ENCODE assay signal across 23 cellular contexts in the genomic region with DNA sequence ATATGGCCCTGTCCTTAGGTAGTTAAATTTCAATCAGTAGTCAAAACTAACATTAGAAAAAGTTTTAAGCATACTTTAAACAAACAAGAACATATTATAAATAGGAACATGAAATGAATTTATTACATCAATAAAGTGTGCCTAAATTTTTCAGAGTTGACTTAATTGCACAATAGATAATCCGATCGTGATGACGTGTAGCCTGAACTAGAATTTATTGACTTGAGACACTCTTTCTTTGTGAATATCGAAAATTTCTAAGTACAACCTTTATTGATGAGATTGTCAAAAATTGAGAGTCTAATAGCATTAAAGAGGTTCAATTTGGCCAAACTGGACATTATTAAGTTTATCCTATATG. TPM values are rescaled to one million over a fixed set of nuclear protein-coding genes. Genes with fewer than 3 reads are reported as not detected.
DNase-seq lines count a peak whose midpoint lies in the region; ATAC-seq and TF ChIP-seq lines count a peak whose summit lies in the region.
"Had no signal": no experiment of that assay in that cellular context is flagged by ENCODE, and none has a peak within 500 bp of the region (broad histone marks: within the 10 kb centered on the region; RNA-seq: fewer than 3 reads in every experiment).

No MANE protein-coding gene starts in this region.

- no peak overlapping the region for H3K4me3 Mint-ChIP-seq in HFFc6
- no peak overlapping the region for H3K4me3 Mint-ChIP-seq in mesothelial cell of epicardium
- no peak overlapping the region for H3K4me3 Mint-ChIP-seq in natural killer cell
- H3K4me3 Mint-ChIP-seq: activated naive CD4-positive, alpha-beta T cell treated with anti-CD3 and anti-CD28 coated beads, Interleukin-2, amount 10 ng/mL, durations not matched to agents 7 days and 5 days; activated T-cell treated with anti-CD3 and anti-CD28 coated beads, Interleukin-2, amount 50 U/mL, for 24 hours had no signal

- H3K27ac ChIP-seq in brain microvascular endothelial cell = peak overlapping the region; percentile 100
- peak overlapping the region; percentile 87 for H3K27ac ChIP-seq in stomach smooth muscle (ENCODE audit: low read length)
- H3K27ac ChIP-seq in RWPE1 = no peak overlapping the region
- H3K27ac ChIP-seq: KMS-11, right lobe of liver, WERI-Rb-1 had no signal

- H3K4me3 ChIP-seq in brain microvascular endothelial cell (ENCODE audit: low read depth, low read length) = no peak overlapping the region
- no peak overlapping the region for H3K4me3 ChIP-seq in stomach smooth muscle (ENCODE audit: low read length in 2 of 2)
- H3K4me3 ChIP-seq: body of pancreas, right lobe of liver had no signal

- H3K27me3 Mint-ChIP-seq in HFFc6 (ENCODE audit: insufficient read depth) = peaks cover 17% of the 10 kb centered on the region
- no peaks in the 10 kb centered on the region for H3K27me3 Mint-ChIP-seq in mesothelial cell of epicardium (ENCODE audit: low read depth)
- peaks cover 13 to 16% of the 10 kb centered on the region in 2 donors for H3K27me3 Mint-ChIP-seq in natural killer cell (ENCODE audit: low read depth in 2 of 2)
- H3K27me3 Mint-ChIP-seq: activated naive CD4-positive, alpha-beta T cell treated with anti-CD3 and anti-CD28 coated beads, Interleukin-2, amount 10 ng/mL, durations not matched to agents 7 days and 5 days; activated T-cell treated with anti-CD3 and anti-CD28 coated beads, Interleukin-2, amount 50 U/mL, for 24 hours had no signal

- no peak for DNase-seq in HFFc6
- no peak for DNase-seq in brain microvascular endothelial cell
- DNase-seq in mesothelial cell of epicardium (ENCODE audit: low spot score in 2 of 2, unreplicated experiment in 2 of 2) = no peak
- no peak for DNase-seq in RWPE1 (ENCODE audit: low spot score)
- DNase-seq in natural killer cell = no peak
- DNase-seq: activated CD4-positive, alpha-beta T cell treated with anti-CD3 and anti-CD28 coated beads, Interleukin-2, amount 50 U/mL, for 48 hours; activated naive CD4-positive, alpha-beta T cell treated with anti-CD3 and anti-CD28 coated beads, Interleukin-2, amount 10 ng/mL, durations not matched to agents 7 days and 5 days; activated T-cell treated with anti-CD3 and anti-CD28 coated beads, Interleukin-2, amount 50 U/mL, for 24 hours; AML-193; body of pancreas; EL; HCEC 1CT; kidney; NCI-H1048; NCI-H2081 treated with DMSO at 0.1 percent for 48 hours; NCI-H510A treated with DMSO at 0.1 percent for 48 hours; right lobe of liver; stimulated activated naive CD8-positive, alpha-beta T cell treated with anti-CD3 and anti-CD28 coated beads, Interleukin-15, Interleukin-2, amounts not matched to agents 100 U/mL and 50 U/mL, for 24 hours; WERI-Rb-1 had no signal

- ATAC-seq in GM19397 (IDR thresholded peaks at IDR 0.05; ENCODE audit: unreplicated experiment) (no peak), GM21576 (IDR thresholded peaks at IDR 0.05; ENCODE audit: unreplicated experiment) (no peak), natural killer cell (no peak)
- ATAC-seq: body of pancreas; right lobe of liver; stimulated activated naive CD8-positive, alpha-beta T cell treated with anti-CD3 and anti-CD28 coated beads, Interleukin-15, Interleukin-2, amounts not matched to agents 100 U/mL and 50 U/mL, for 24 hours had no signal

- peaks cover 63% of the 10 kb centered on the region for H3K36me3 Mint-ChIP-seq in HFFc6 (ENCODE audit: low read depth)
- H3K36me3 Mint-ChIP-seq in mesothelial cell of epicardium = peaks cover 12% of the 10 kb centered on the region
- no peaks in the 10 kb centered on the region for H3K36me3 Mint-ChIP-seq in natural killer cell
- H3K36me3 Mint-ChIP-seq: activated naive CD4-positive, alpha-beta T cell treated with anti-CD3 and anti-CD28 coated beads, Interleukin-2, amount 10 ng/mL, durations not matched to agents 7 days and 5 days had no signal

- TF ChIP-seq CTCF in HFFc6 (IDR thresholded peaks at IDR 0.05) (no peak), brain microvascular endothelial cell (IDR thresholded peaks at IDR 0.05; ENCODE audit: low read depth, low read length, missing control alignments) (no peak), mesothelial cell of epicardium (IDR thresholded peaks at IDR 0.05; ENCODE audit: unreplicated experiment) (no peak), RWPE1 (conservative IDR thresholded peaks at IDR 0.05; ENCODE audit: low read depth) (no peak), natural killer cell (IDR thresholded peaks at IDR 0.05) (no peak)

- POLR2A ChIA-PET in RWPE1 (lab: Yijun Ruan, JAX; ENCODE audit: low non-redundant PET) = no interaction called here

- intact Hi-C loops in natural killer cell (cut with micrococcal nuclease) = no loop called here

- CTCF ChIA-PET in RWPE1 (lab: Yijun Ruan, JAX) = no interaction called here

- H3K9me3 ChIP-seq in stomach smooth muscle (ENCODE audit: control insufficient read depth in 2 of 2, low read length in 2 of 2) = no peaks in the 10 kb centered on the region
- H3K9me3 ChIP-seq: body of pancreas, right lobe of liver had no signal

- H3K27ac Mint-ChIP-seq in HFFc6 (peak overlapping the region; percentile 86), mesothelial cell of epicardium (peak overlapping the region; percentile 90), natural killer cell (no peak overlapping the region)
- H3K27ac Mint-ChIP-seq: activated naive CD4-positive, alpha-beta T cell treated with anti-CD3 and anti-CD28 coated beads, Interleukin-2, amount 10 ng/mL, durations not matched to agents 7 days and 5 days; activated T-cell treated with anti-CD3 and anti-CD28 coated beads, Interleukin-2, amount 50 U/mL, for 24 hours had no signal

- peak overlapping the region in 1 of 2 donors; percentile 35 for H3K9ac ChIP-seq in stomach smooth muscle (ENCODE audit: low read length in 2 of 2)
- H3K9ac ChIP-seq: KMS-11 had no signal

- H3K4me1 Mint-ChIP-seq in HFFc6 (ENCODE audit: low read depth) (peaks cover 94% of the 10 kb centered on the region), mesothelial cell of epicardium (peaks cover 22% of the 10 kb centered on the region), natural killer cell (no peaks in the 10 kb centered on the region)
- H3K4me1 Mint-ChIP-seq: activated naive CD4-positive, alpha-beta T cell treated with anti-CD3 and anti-CD28 coated beads, Interleukin-2, amount 10 ng/mL, durations not matched to agents 7 days and 5 days had no signal

- H3K36me3 ChIP-seq in brain microvascular endothelial cell (replicated peaks) (peaks cover 12% of the 10 kb centered on the region), stomach smooth muscle (ENCODE audit: control insufficient read depth in 2 of 2, insufficient read depth in 2 of 2, low read length in 2 of 2) (no peaks in the 10 kb centered on the region)
- H3K36me3 ChIP-seq: right lobe of liver, WERI-Rb-1 had no signal

- H3K9me3 Mint-ChIP-seq in HFFc6 = no peaks in the 10 kb centered on the region
- H3K9me3 Mint-ChIP-seq in mesothelial cell of epicardium = no peaks in the 10 kb centered on the region
- H3K9me3 Mint-ChIP-seq in natural killer cell = no peaks in the 10 kb centered on the region
- H3K9me3 Mint-ChIP-seq: activated naive CD4-positive, alpha-beta T cell treated with anti-CD3 and anti-CD28 coated beads, Interleukin-2, amount 10 ng/mL, durations not matched to agents 7 days and 5 days; activated T-cell treated with anti-CD3 and anti-CD28 coated beads, Interleukin-2, amount 50 U/mL, for 24 hours had no signal

- in situ Hi-C loops in brain microvascular endothelial cell (cut with HindIII; ENCODE audit: low pct_ligation_motif_present, low sequenced_read_pairs) = no loop called here

- peaks cover 34% of the 10 kb centered on the region for H3K4me1 ChIP-seq in stomach smooth muscle (ENCODE audit: control insufficient read depth, insufficient read depth, low read length)
- H3K4me1 ChIP-seq: body of pancreas had no signal

- no peaks in the 10 kb centered on the region for H3K27me3 ChIP-seq in brain microvascular endothelial cell (replicated peaks)
- no peaks in the 10 kb centered on the region for H3K27me3 ChIP-seq in stomach smooth muscle (ENCODE audit: control insufficient read depth in 1 of 2, insufficient read depth in 2 of 2, low read length in 2 of 2)
- H3K27me3 ChIP-seq: body of pancreas, right lobe of liver had no signal

RNA-seq across cellular contexts. Expression of a gene that starts 56.0 kb away (rescaled TPM):
- 1,000 to 10,000 TPM; 1,066 to 1,726 (median 1,102) TPM for total RNA-seq in HFFc6 (2021; fragmentation: NEBNext Ultra II Directional; extraction: Animal tissue kit (Norgen Biotek cat#: 25700))
- total RNA-seq in mesothelial cell of epicardium (191 to 211 TPM (median 194 TPM) in 3 replicates), natural killer cell (1 to 10 TPM in 2 of 3 donors, under 1 TPM in 1; 0.14 to 2.5 (median 1.0) TPM)

Comparison
In these comparisons a context has a peak if more than half of its experiments do, and no peak if none do; other contexts are left out.
1. H3K27ac Mint-ChIP-seq: peak in HFFc6 (single experiment) and mesothelial cell of epicardium (single experiment); none in natural killer cell (0 of 2).
2. RNA of a gene that starts 56.0 kb away (total RNA-seq): 1,066 to 1,726 TPM in HFFc6 and 191 to 211 TPM in mesothelial cell of epicardium; 0.14 to 2.5 TPM in natural killer cell; every median in the first group is over 10 times any median in the second.